Comparison of ENCODE assay signal across 1 cellular context in the genomic region with DNA sequence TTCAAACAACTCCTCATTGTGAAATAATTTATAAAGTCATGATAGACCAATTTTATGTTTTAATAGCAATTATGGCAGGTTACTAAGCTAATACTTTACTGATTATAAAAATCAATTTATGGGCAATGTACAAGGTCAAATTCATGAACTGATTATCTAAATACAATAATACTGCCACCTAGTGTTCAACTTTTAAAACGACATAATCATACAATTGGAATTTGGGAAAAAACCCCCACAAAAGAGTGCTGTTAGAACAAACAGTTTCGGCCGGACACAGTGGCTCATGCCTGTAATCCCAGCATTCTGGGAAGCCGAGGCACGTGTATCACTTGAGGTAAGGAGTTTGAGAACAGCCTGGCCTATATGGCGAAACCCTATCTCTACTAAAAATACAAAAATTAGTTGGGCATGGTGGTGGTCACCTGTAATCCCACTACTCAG.
TF ChIP-seq lines count a peak whose summit lies in the region.

No MANE protein-coding gene starts in this region.

TF ChIP-seq in HepG2, 621 proteins besides CTCF, POLR2A, EP300 and RAD21 (continued from another document):
- TF ChIP-seq, protein P1, sequence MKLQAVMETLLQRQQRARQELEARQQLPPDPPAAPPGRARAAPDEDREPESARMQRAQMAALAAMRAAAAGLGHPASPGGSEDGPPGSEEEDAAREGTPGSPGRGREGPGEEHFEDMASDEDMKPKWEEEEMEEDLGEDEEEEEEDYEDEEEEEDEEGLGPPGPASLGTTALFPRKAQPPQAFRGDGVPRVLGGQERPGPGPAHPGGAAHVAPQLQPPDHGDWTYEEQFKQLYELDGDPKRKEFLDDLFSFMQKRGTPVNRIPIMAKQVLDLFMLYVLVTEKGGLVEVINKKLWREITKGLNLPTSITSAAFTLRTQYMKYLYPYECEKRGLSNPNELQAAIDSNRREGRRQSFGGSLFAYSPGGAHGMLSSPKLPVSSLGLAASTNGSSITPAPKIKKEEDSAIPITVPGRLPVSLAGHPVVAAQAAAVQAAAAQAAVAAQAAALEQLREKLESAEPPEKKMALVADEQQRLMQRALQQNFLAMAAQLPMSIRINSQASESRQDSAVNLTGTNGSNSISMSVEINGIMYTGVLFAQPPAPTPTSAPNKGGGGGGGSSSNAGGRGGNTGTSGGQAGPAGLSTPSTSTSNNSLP (IDR thresholded peaks at IDR 0.05; ENCODE audit: low read depth, low read length): peak; percentile 79; the same call in 1 of the 2 replicates
